In genomic region chr6:28141500-28142329, GRCh38 we compare ENCODE assay signal across 8 cellular contexts. TPM values are rescaled to one million over a fixed set of nuclear protein-coding genes. Genes with fewer than 3 reads are reported as not detected.
A peak's percentile ranks its signal among the peaks of the same experiment; 100 is the strongest.
DNase-seq lines count a peak whose midpoint lies in the region; ATAC-seq and TF ChIP-seq lines count a peak whose summit lies in the region.

ZKSCAN8 (plus strand) TSS chr6:28141883; CDS start chr6:28148408, 6,525 bp downstream.

- peak within 1 kb of the TSS; percentile 98 for H3K27ac Mint-ChIP-seq in neural crest cell (ENCODE audit: unreplicated experiment)

- DNase-seq in GF-D8 (lab: John Stamatoyannopoulos, UW) (peak; percentile 74), HEK293T (ENCODE audit: extremely low spot score) (peak; percentile 88), MV-4-11 (lab: John Stamatoyannopoulos, UW) (peak; percentile 80), SJCRH30 (peak; percentile 91 to 94), foreskin keratinocyte (peak; percentile 73 to 85), neural crest cell (ENCODE audit: low read depth, low spot score) (peak; percentile 67)
- peak; percentile 62 for DNase-seq in activated gamma-delta T cell treated with anti-CD3 and anti-CD28 coated beads, Interleukin-2, amount 50 U/mL, for 16 hours (ENCODE audit: low read depth)

- TF ChIP-seq CTCF in foreskin keratinocyte (conservative IDR thresholded peaks at IDR 0.05) = no peak
- no peak for TF ChIP-seq CTCF in neural crest cell (conservative IDR thresholded peaks at IDR 0.05)
- TF ChIP-seq CTCF in subcutaneous adipose tissue (IDR thresholded peaks at IDR 0.05; ENCODE audit: low read depth) = no peak

- CTCF ChIA-PET in HEK293T (lab: Yijun Ruan, JAX) = interaction anchor here (2.7 kb wide), 1 partner anchor 214 kb away, joined by 11 read pairs; no protein-coding TSS in a partner anchor

- H3K9me3 Mint-ChIP-seq in neural crest cell = no peaks in the 10 kb centered on the region

- peaks cover 11% of the 10 kb centered on the region for H3K27me3 Mint-ChIP-seq in neural crest cell (ENCODE audit: low read depth)

- H3K36me3 ChIP-seq in SJCRH30 = peaks cover 16% of the 10 kb centered on the region; the same call in 1 of the 2 replicates

- H3K4me1 Mint-ChIP-seq in neural crest cell = peaks cover 40% of the 10 kb centered on the region

- H3K36me3 Mint-ChIP-seq in neural crest cell (ENCODE audit: low read depth) = peaks cover 14% of the 10 kb centered on the region

- H3K9me3 ChIP-seq in SJCRH30 (replicated peaks) = no peaks in the 10 kb centered on the region

- peak; percentile 90 for ATAC-seq in foreskin keratinocyte

- peak within 1 kb of the TSS; percentile 61 for H3K27ac ChIP-seq in SJCRH30
- peak within 1 kb of the TSS; percentile 34 for H3K27ac ChIP-seq in foreskin keratinocyte

- peaks cover 6% of the 10 kb centered on the region for H3K4me1 ChIP-seq in SJCRH30
- H3K4me1 ChIP-seq in foreskin keratinocyte = peaks cover 6% of the 10 kb centered on the region

- POLR2A ChIA-PET in HEK293T (lab: Yijun Ruan, JAX) = interaction anchor here (0.7 to 4.0 kb wide), 41 partner anchors 11 to 332 kb away, joined by 3 to 40 read pairs (median 5); partner anchors contain the start of genes PGBD1, ZKSCAN3, ZKSCAN4 and ZSCAN16

- H3K4me3 Mint-ChIP-seq in neural crest cell = peak within 1 kb of the TSS; percentile 99

- peak within 1 kb of the TSS; percentile 80 for H3K4me3 ChIP-seq in SJCRH30

- no peaks in the 10 kb centered on the region for H3K27me3 ChIP-seq in SJCRH30
- no peaks in the 10 kb centered on the region for H3K27me3 ChIP-seq in foreskin keratinocyte

TF ChIP-seq in HEK293T, 16 proteins besides CTCF, POLR2A, EP300 and RAD21:
- TF ChIP-seq FOXK2 (IDR thresholded peaks at IDR 0.05) (0 out of 2 replicates have a peak, but pooled peaks have one; percentile 42), HDGF (IDR thresholded peaks at IDR 0.05; ENCODE audit: borderline replicate concordance) (no peak), BHLHE40 (IDR thresholded peaks at IDR 0.05; ENCODE audit: borderline replicate concordance) (no peak), L3MBTL2 (conservative IDR thresholded peaks at IDR 0.05) (peak; percentile 85), PKNOX1 (IDR thresholded peaks at IDR 0.05) (no peak), ARNT (IDR thresholded peaks at IDR 0.05) (peak; percentile 77), ELF4 (IDR thresholded peaks at IDR 0.05) (peak; percentile 78)
TF ChIP-seq in HEK293T: peak in this region for 4.

RNA-seq across cellular contexts. Expression of gene ZKSCAN8, which starts in this region (rescaled TPM):
- 22.4 and 24.6 TPM in 2 replicates for total RNA-seq in SJCRH30 (2014; rRNA removed; shearing (Covaris generic))
- total RNA-seq in foreskin keratinocyte = 10.2 and 11.0 TPM in 2 replicates
- 1.5 and 1.6 TPM in 2 replicates for polyA plus RNA-seq in foreskin keratinocyte
- 37.9 and 40.1 TPM in 2 replicates for total RNA-seq in neural crest cell
- total RNA-seq in subcutaneous adipose tissue = 10 to 100 TPM; 19.7 to 24.1 (median 21.5) TPM

Comparison
In these comparisons a context has a peak if more than half of its experiments do, and no peak if none do; other contexts are left out.
1. Peak in every context shown above with its lines: DNase-seq, ATAC-seq, H3K4me3 ChIP-seq and H3K27ac ChIP-seq.